ENCODE assay signal across 8 cellular contexts in genomic region chr19:45509692-45510015, GRCh38. TPM values are rescaled to one million over a fixed set of nuclear protein-coding genes. Genes with fewer than 3 reads are reported as not detected.
A peak's percentile ranks its signal among the peaks of the same experiment; 100 is the strongest.
DNase-seq lines count a peak whose midpoint lies in the region; ATAC-seq, FAIRE-seq and TF ChIP-seq lines count a peak whose summit lies in the region.

No MANE protein-coding gene starts in this region.

- peak; percentile 31 for FAIRE-seq in GM18507 (lab: Jason Lieb, UNC)

- peak overlapping the region in 19 of 21 experiments; percentile 75 to 100 (median 94) for H3K27ac ChIP-seq in skin epidermis

- ATAC-seq in activated B cell treated with CpG ODN at 0.5 μM for 24 hours (ENCODE audit: low read depth) (no peak), HG02610 (IDR thresholded peaks at IDR 0.05; ENCODE audit: unreplicated experiment) (no peak), GM21528 (IDR thresholded peaks at IDR 0.05; ENCODE audit: low FRiP score, unreplicated experiment) (no peak), GM18502 (IDR thresholded peaks at IDR 0.05; ENCODE audit: poor library complexity, unreplicated experiment) (no peak)

- peak overlapping the region; percentile 93 for H3K27ac Mint-ChIP-seq in activated B cell treated with CpG ODN at 0.5 μM for 24 hours
- H3K27ac Mint-ChIP-seq in glutamatergic neuron (ENCODE audit: unreplicated experiment) = peak overlapping the region; percentile 10

- intact Hi-C loops in activated B cell treated with CpG ODN at 0.5 μM for 24 hours (cut with micrococcal nuclease) = loop anchor here (5.0 kb wide), 1 partner anchor 48 kb away; no protein-coding TSS in a partner anchor

- H3K4me3 Mint-ChIP-seq in activated B cell treated with CpG ODN at 0.5 μM for 24 hours = peak overlapping the region; percentile 96
- H3K4me3 Mint-ChIP-seq in glutamatergic neuron (ENCODE audit: unreplicated experiment) = peak overlapping the region; percentile 98

- no peaks in the 10 kb centered on the region for H3K9me3 Mint-ChIP-seq in activated B cell treated with CpG ODN at 0.5 μM for 24 hours
- H3K9me3 Mint-ChIP-seq in glutamatergic neuron (ENCODE audit: unreplicated experiment) = peaks cover 4% of the 10 kb centered on the region

- H3K4me3 ChIP-seq in skin epidermis = peak overlapping the region; percentile 80 to 98 (median 95)

- POLR2A ChIA-PET in activated B cell treated with CpG ODN at 0.5 μM for 24 hours (lab: Charles Lee) = interaction anchor here (1.1 kb wide), 1 partner anchor 9 kb away, joined by 4 read pairs; no protein-coding TSS in a partner anchor

- CTCF ChIA-PET in activated B cell treated with CpG ODN at 0.5 μM for 24 hours (lab: Charles Lee) = interaction anchor here (1.0 to 1.8 kb wide), 2 partner anchors 24 to 30 kb away, joined by 3 to 5 read pairs; no protein-coding TSS in a partner anchor

- TF ChIP-seq CTCF in activated B cell treated with CpG ODN at 0.5 μM for 24 hours (IDR thresholded peaks at IDR 0.05) (no peak), glutamatergic neuron (IDR thresholded peaks at IDR 0.05; ENCODE audit: partially characterized antibody, unreplicated experiment) (no peak)

- peaks cover 69% of the 10 kb centered on the region for H3K4me1 Mint-ChIP-seq in activated B cell treated with CpG ODN at 0.5 μM for 24 hours
- H3K4me1 Mint-ChIP-seq in glutamatergic neuron (ENCODE audit: low read depth, unreplicated experiment) = peaks cover 5% of the 10 kb centered on the region

- H3K36me3 Mint-ChIP-seq in activated B cell treated with CpG ODN at 0.5 μM for 24 hours (ENCODE audit: low read depth) = peaks cover 30% of the 10 kb centered on the region
- no peaks in the 10 kb centered on the region for H3K36me3 Mint-ChIP-seq in glutamatergic neuron (ENCODE audit: unreplicated experiment)

- no peaks in the 10 kb centered on the region for H3K27me3 Mint-ChIP-seq in activated B cell treated with CpG ODN at 0.5 μM for 24 hours
- peaks cover 8% of the 10 kb centered on the region for H3K27me3 Mint-ChIP-seq in glutamatergic neuron (ENCODE audit: unreplicated experiment)

- DNase-seq in GM18507 (ENCODE audit: extremely low spot score, insufficient read length, low read depth) (no peak), activated B cell treated with CpG ODN at 0.5 μM for 24 hours (no peak), glutamatergic neuron (no peak), HuH-7 (ENCODE audit: low spot score) (no peak)

RNA-seq across cellular contexts. Expression of gene VASP, which starts 2.4 kb away (rescaled TPM):
- total RNA-seq in activated B cell treated with CpG ODN at 0.5 μM for 24 hours (294 and 300 TPM in 2 replicates), glutamatergic neuron (ENCODE audit: unreplicated experiment) (73.6 TPM)

RNA-seq across cellular contexts. Expression of gene PPM1N, which starts 11.4 kb away (rescaled TPM):
- 0.80 and 1.4 TPM in 2 replicates for total RNA-seq in activated B cell treated with CpG ODN at 0.5 μM for 24 hours
- total RNA-seq in glutamatergic neuron (ENCODE audit: unreplicated experiment) = 6.6 TPM

RNA-seq across cellular contexts. Expression of gene RTN2, which starts 12.8 kb away (rescaled TPM):
- 1.2 and 1.5 TPM in 2 replicates for total RNA-seq in activated B cell treated with CpG ODN at 0.5 μM for 24 hours
- total RNA-seq in glutamatergic neuron (ENCODE audit: unreplicated experiment) = 179 TPM

RNA-seq across cellular contexts. Expression of gene FOSB, which starts 41.9 kb away (rescaled TPM):
- total RNA-seq in activated B cell treated with CpG ODN at 0.5 μM for 24 hours (16.8 and 20.4 TPM in 2 replicates), glutamatergic neuron (ENCODE audit: unreplicated experiment) (not detected)

Comparison
In these comparisons a context has a peak if more than half of its experiments do, and no peak if none do; other contexts are left out.
1. RNA of gene RTN2, which starts 12.8 kb away (total RNA-seq): 179 TPM in glutamatergic neuron (single experiment); 1.2 to 1.5 TPM in activated B cell treated with CpG ODN at 0.5 μM for 24 hours; every median in the first group is over 10 times any median in the second.